Comparison of ENCODE assay signal across 15 cellular contexts in genomic region chr16:72937916-72938315, GRCh38.
A peak's percentile ranks its signal among the peaks of the same experiment; 100 is the strongest.
DNase-seq lines count a peak whose midpoint lies in the region; ATAC-seq and TF ChIP-seq lines count a peak whose summit lies in the region.
"Had no signal": no experiment of that assay in that cellular context is flagged by ENCODE, and none has a peak within 500 bp of the region (broad histone marks: within the 10 kb centered on the region; RNA-seq: fewer than 3 reads in every experiment).

No MANE protein-coding gene starts in this region.

- H3K27me3 ChIP-seq in A673 (replicated peaks; ENCODE audit: insufficient read depth, low read depth, low read length, poor library complexity): no peaks in the 10 kb centered on the region
- no peaks in the 10 kb centered on the region for H3K27me3 ChIP-seq in esophagus squamous epithelium
- no peaks in the 10 kb centered on the region for H3K27me3 ChIP-seq in psoas muscle (ENCODE audit: insufficient read depth in 3 of 3, low read length in 2 of 3)

- peak overlapping the region; percentile 39 for H3K27ac ChIP-seq in A673 (ENCODE audit: low read depth, low read length, poor library complexity, severe bottlenecking)
- peak overlapping the region in 3 of 4 donors; percentile 82 to 89 (median 86) for H3K27ac ChIP-seq in esophagus squamous epithelium
- H3K27ac ChIP-seq in psoas muscle: peak overlapping the region; percentile 81

- intact Hi-C loops in A673 (cut with micrococcal nuclease; ENCODE audit: unreplicated experiment): loop anchor here (10.0 kb wide), 1 partner anchor 117 kb away; no protein-coding TSS in a partner anchor
- intact Hi-C loops in esophagus squamous epithelium (cut with DNase I): loop anchor here (5.0 kb wide), 1 partner anchor 259 kb away; no protein-coding TSS in a partner anchor
- intact Hi-C loops in psoas muscle (cut with DNase I): loop anchor here (2.0 to 10.0 kb wide), 5 partner anchors 36 to 257 kb away; no protein-coding TSS in a partner anchor

- no peak for TF ChIP-seq POLR2A in esophagus squamous epithelium (IDR thresholded peaks at IDR 0.05)

- POLR2A ChIA-PET in A673 (lab: Charles Lee; ENCODE audit: low non-redundant PET): no interaction called here

- peaks cover 44% of the 10 kb centered on the region for H3K4me1 ChIP-seq in A673 (ENCODE audit: insufficient read depth, low read length, poor library complexity, severe bottlenecking)
- peaks cover 8 to 51% (median 16%) of the 10 kb centered on the region in 3 donors for H3K4me1 ChIP-seq in esophagus squamous epithelium
- peaks cover 63% of the 10 kb centered on the region for H3K4me1 ChIP-seq in psoas muscle

- CTCF ChIA-PET in A673 (lab: Charles Lee): interaction anchor here (0.6 to 1.0 kb wide), 3 partner anchors 45 to 121 kb away, joined by 3 to 5 read pairs (median 3); no protein-coding TSS in a partner anchor

- H3K9me3 ChIP-seq in A673 (ENCODE audit: low read depth, low read length, poor library complexity, severe bottlenecking): no peaks in the 10 kb centered on the region
- no peaks in the 10 kb centered on the region for H3K9me3 ChIP-seq in esophagus squamous epithelium
- no peaks in the 10 kb centered on the region for H3K9me3 ChIP-seq in psoas muscle

- no TSS peak for BruUV-seq in A673 (replicated peaks; lab: Mats Ljungman, UMichigan)

- ATAC-seq in psoas muscle: peak in 1 of 4 donors; percentile 22
- no peak for ATAC-seq in GM19397 (IDR thresholded peaks at IDR 0.05; ENCODE audit: unreplicated experiment)
- no peak for ATAC-seq in HG03354 (IDR thresholded peaks at IDR 0.05; ENCODE audit: poor library complexity, severe bottlenecking, unreplicated experiment)
- ATAC-seq in GM18861 (IDR thresholded peaks at IDR 0.05; ENCODE audit: unreplicated experiment): no peak
- ATAC-seq: activated T-cell treated with anti-CD3 and anti-CD28 coated beads, Interleukin-2, amount 50 U/mL, for 72 hours; GM12878; natural killer cell treated with Interleukin-12 subunit alpha and Interleukin-12 subunit beta and Interleukin-15 and Interleukin-18, amount 100 ng/mL, for 72 hours had no signal

- no peaks in the 10 kb centered on the region for H3K36me3 ChIP-seq in A673 (ENCODE audit: insufficient read depth, low read length, poor library complexity, severe bottlenecking)
- H3K36me3 ChIP-seq in esophagus squamous epithelium: no peaks in the 10 kb centered on the region
- no peaks in the 10 kb centered on the region for H3K36me3 ChIP-seq in psoas muscle (ENCODE audit: insufficient read depth in 1 of 2, low read depth in 1 of 2)

- H3K4me3 ChIP-seq in A673 (ENCODE audit: low read depth, low read length, poor library complexity, severe bottlenecking) (no peak overlapping the region), esophagus squamous epithelium (no peak overlapping the region), psoas muscle (no peak overlapping the region), foreskin fibroblast (ENCODE audit: low read depth in 1 of 2, low read length in 2 of 2) (no peak overlapping the region)
- H3K4me3 ChIP-seq: GM12878 had no signal

- peak; percentile 84 for DNase-seq in A673 (ENCODE audit: low spot score)
- DNase-seq in NCI-H2171 treated with DMSO at 0.1 percent for 48 hours (lab: John Stamatoyannopoulos, UW): peak; percentile 82
- DNase-seq in esophagus squamous epithelium (lab: John Stamatoyannopoulos, UW): no peak
- DNase-seq in psoas muscle: no peak
- no peak for DNase-seq in foreskin fibroblast
- DNase-seq: activated CD4-positive, alpha-beta T cell treated with anti-CD3 and anti-CD28 coated beads, Interleukin-2, amount 10 ng/mL, durations not matched to agents 7 days and 5 days; activated T-cell treated with anti-CD3 and anti-CD28 coated beads, Interleukin-2, amount 50 U/mL, for 72 hours; DND-41; effector CD8-positive, alpha-beta T cell; Karpas-422 had no signal

- WGBS in esophagus squamous epithelium, 2 donors: 88 to 93% methylated on average over 9 of the region's 9 CpGs
- WGBS in psoas muscle, 3 donors: 48 to 65% (median 54%) methylated on average over 9 of the region's 9 CpGs

- TF ChIP-seq CTCF in A673 (conservative IDR thresholded peaks at IDR 0.05; ENCODE audit: low read depth, low read length) (no peak), esophagus squamous epithelium (IDR thresholded peaks at IDR 0.05) (no peak), psoas muscle (IDR thresholded peaks at IDR 0.05) (no peak), foreskin fibroblast (IDR thresholded peaks at IDR 0.05; ENCODE audit: low read depth, low read length) (no peak)

Comparison
In these comparisons a context has a peak if more than half of its experiments do, and no peak if none do; other contexts are left out.
1. DNase-seq: peak in A673 (single experiment) and NCI-H2171 treated with DMSO at 0.1 percent for 48 hours (single experiment); none in esophagus squamous epithelium (single experiment), psoas muscle (0 of 2) and foreskin fibroblast (0 of 2).
2. Peak in every context shown above with its lines, with median percentiles within 50 percentile points of each other: H3K27ac ChIP-seq.